In the genomic region with DNA sequence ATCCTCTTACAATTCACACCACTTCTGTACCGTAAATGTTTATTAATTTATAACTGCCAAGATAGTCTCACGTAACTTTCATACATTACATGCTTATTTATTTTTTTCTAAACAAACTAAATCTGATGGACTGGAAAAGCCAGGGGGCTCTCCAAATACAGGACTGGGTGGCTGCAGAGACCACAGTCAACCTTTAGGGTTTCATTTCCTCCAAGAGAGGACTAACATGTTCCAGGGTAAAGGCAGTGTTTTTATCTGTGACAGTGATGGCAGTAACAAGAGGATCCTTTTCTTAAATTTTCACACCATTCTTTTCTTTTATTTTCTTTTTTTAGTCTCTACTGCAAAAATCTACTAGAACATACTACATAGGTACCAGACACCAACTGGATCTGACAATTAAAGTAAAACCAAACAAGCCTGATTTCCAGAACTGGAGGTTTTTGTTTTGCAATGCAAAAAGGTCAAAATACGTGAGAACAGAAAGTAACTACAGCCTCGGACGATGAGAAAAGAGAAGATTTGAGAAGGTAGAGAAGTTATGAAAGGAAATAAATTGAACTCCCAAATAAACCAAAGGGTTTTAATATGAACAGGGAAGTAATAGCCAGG, we compare ENCODE assay signal across 1 cellular context.
A peak's percentile ranks its signal among the peaks of the same experiment; 100 is the strongest.
TF ChIP-seq lines count a peak whose summit lies in the region.

No MANE protein-coding gene starts in this region.

TF ChIP-seq in GM12878, 131 proteins besides CTCF, POLR2A, EP300 and RAD21 (continued from another document):
- TF ChIP-seq TAF1 (IDR thresholded peaks at IDR 0.05; ENCODE audit: borderline replicate concordance, low read depth, low read length) (no peak), NR2C1 (IDR thresholded peaks at IDR 0.05) (peak; percentile 65), RUNX3 (IDR thresholded peaks at IDR 0.05; ENCODE audit: low read length) (peak; percentile 83), IRF4 (IDR thresholded peaks at IDR 0.05; ENCODE audit: low read depth, low read length) (peak; percentile 20; the same call in 1 of the 2 replicates)
- TF ChIP-seq, protein P1, sequence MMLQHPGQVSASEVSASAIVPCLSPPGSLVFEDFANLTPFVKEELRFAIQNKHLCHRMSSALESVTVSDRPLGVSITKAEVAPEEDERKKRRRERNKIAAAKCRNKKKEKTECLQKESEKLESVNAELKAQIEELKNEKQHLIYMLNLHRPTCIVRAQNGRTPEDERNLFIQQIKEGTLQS (IDR thresholded peaks at IDR 0.05; ENCODE audit: borderline replicate concordance, extremely low read depth, low read depth, low read length): no peak
